ENCODE assay signal across 10 cellular contexts in the genomic region with DNA sequence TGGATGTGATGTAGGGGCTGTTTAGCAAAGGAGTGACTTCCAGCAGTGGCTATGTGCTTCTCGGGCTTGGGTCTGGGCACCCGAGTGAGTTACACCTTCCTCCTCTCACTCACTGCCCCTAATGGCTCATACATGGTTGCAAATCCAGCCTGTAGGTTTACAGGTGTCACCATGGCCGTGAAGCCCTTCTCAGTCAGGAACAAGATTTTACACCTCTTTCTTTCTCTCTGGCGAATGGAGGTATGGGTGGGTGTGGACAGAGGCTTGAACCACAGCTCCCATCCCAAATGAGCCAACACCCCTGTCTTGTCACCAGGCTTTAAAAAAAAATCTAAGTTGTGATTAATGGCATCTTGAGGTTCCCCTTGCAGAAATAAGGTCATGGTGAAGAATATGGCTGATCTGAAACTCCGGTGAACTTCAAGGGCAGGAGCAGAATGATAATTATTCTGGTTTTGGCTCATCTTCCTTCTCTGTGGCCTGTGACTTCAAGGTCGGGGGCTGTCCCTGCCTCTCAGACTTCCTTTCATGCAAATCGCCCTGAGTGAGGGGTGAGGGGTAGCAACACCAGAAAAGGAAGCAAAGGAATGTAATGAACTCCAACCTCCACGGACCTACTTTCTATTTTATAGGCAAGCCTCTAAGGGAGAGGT.
DNase-seq lines count a peak whose midpoint lies in the region; ATAC-seq and TF ChIP-seq lines count a peak whose summit lies in the region.
"Had no signal": no experiment of that assay in that cellular context is flagged by ENCODE, and none has a peak within 500 bp of the region (broad histone marks: within the 10 kb centered on the region; RNA-seq: fewer than 3 reads in every experiment).

No MANE protein-coding gene starts in this region.

- no CpG with 5 or more reads among the region's 8 CpGs for WGBS in mesendoderm (ENCODE audit: extremely low coverage, insufficient coverage, low lambda C conversion rate)

- no peak overlapping the region for H3K18ac ChIP-seq in mesendoderm (ENCODE audit: low read length)

- H3K27ac ChIP-seq in mesendoderm (ENCODE audit: low read depth, low read length) (no peak overlapping the region), upper lobe of right lung (no peak overlapping the region)
- H3K27ac ChIP-seq: psoas muscle, SJSA1 had no signal

- no peaks in the 10 kb centered on the region for H3K79me1 ChIP-seq in mesendoderm (ENCODE audit: low read length)

- no peak overlapping the region for H3K9ac ChIP-seq in mesendoderm (ENCODE audit: low read length)

- no peak overlapping the region for H2BK5ac ChIP-seq in mesendoderm (ENCODE audit: low read length)

- H4K8ac ChIP-seq in mesendoderm (ENCODE audit: low read depth, low read length), result no peak overlapping the region

- H3K4me1 ChIP-seq in mesendoderm (ENCODE audit: control insufficient read depth, low read depth, low read length) (no peaks in the 10 kb centered on the region), upper lobe of right lung (peaks cover 6% of the 10 kb centered on the region)
- H3K4me1 ChIP-seq: psoas muscle, SJSA1 had no signal

- H3K27me3 ChIP-seq in mesendoderm (ENCODE audit: insufficient read depth, low read length, poor library complexity) (no peaks in the 10 kb centered on the region), upper lobe of right lung (no peaks in the 10 kb centered on the region)
- H3K27me3 ChIP-seq: SJSA1 had no signal

- no peak overlapping the region for H4K5ac ChIP-seq in mesendoderm (ENCODE audit: low read length)

- DNase-seq in RPMI8226 (peak; percentile 15), mesendoderm (peak; percentile 22), AG08395 (ENCODE audit: low spot score) (no peak), NCI-H2227 treated with DMSO at 0.1 percent for 48 hours (lab: John Stamatoyannopoulos, UW) (no peak), upper lobe of right lung (no peak), epidermal melanocyte (ENCODE audit: insufficient read length, low spot score) (no peak)
- DNase-seq: psoas muscle had no signal

- no peak overlapping the region for H3K4ac ChIP-seq in mesendoderm (ENCODE audit: low read depth, low read length)

- ATAC-seq in GM18499 (IDR thresholded peaks at IDR 0.05; ENCODE audit: insufficient read depth, unreplicated experiment), result peak; percentile 88
- ATAC-seq in GM21825 (IDR thresholded peaks at IDR 0.05; ENCODE audit: unreplicated experiment), result peak; percentile 99
- no peak for ATAC-seq in upper lobe of right lung
- ATAC-seq: psoas muscle had no signal

- H3K9me3 ChIP-seq in upper lobe of right lung, result no peaks in the 10 kb centered on the region
- H3K9me3 ChIP-seq: psoas muscle, SJSA1 had no signal

- no peak overlapping the region for H3K4me2 ChIP-seq in mesendoderm (ENCODE audit: low read length)

- H2BK15ac ChIP-seq in mesendoderm (replicated peaks; ENCODE audit: low read depth), result no peak overlapping the region

- TF ChIP-seq CTCF in upper lobe of right lung (IDR thresholded peaks at IDR 0.05), result no peak

- H2BK120ac ChIP-seq in mesendoderm (ENCODE audit: low read depth, low read length), result no peak overlapping the region

- H3K36me3 ChIP-seq in mesendoderm (ENCODE audit: control insufficient read depth, insufficient read depth, low read length) (no peaks in the 10 kb centered on the region), upper lobe of right lung (no peaks in the 10 kb centered on the region)
- H3K36me3 ChIP-seq: SJSA1 had no signal

- intact Hi-C loops in upper lobe of right lung (cut with DNase I), result no loop called here

- H2AK5ac ChIP-seq in mesendoderm (ENCODE audit: low read length), result no peak overlapping the region

- no peaks in the 10 kb centered on the region for H3K79me2 ChIP-seq in mesendoderm (ENCODE audit: control insufficient read depth, insufficient read depth, low read length)

- H3K23ac ChIP-seq in mesendoderm (ENCODE audit: low read length), result no peak overlapping the region

- no peak overlapping the region for H3K4me3 ChIP-seq in mesendoderm (ENCODE audit: low read length)
- no peak overlapping the region for H3K4me3 ChIP-seq in upper lobe of right lung
- H3K4me3 ChIP-seq: psoas muscle, SJSA1 had no signal

- no peak overlapping the region for H3K56ac ChIP-seq in mesendoderm (ENCODE audit: low read length)

Comparison
In these comparisons a context has a peak if more than half of its experiments do, and no peak if none do; other contexts are left out.
1. DNase-seq: peak in RPMI8226 (single experiment) and mesendoderm (single experiment); none in AG08395 (single experiment), NCI-H2227 treated with DMSO at 0.1 percent for 48 hours (single experiment), upper lobe of right lung (single experiment) and epidermal melanocyte (single experiment).